ENCODE assay signal across 26 cellular contexts in the genomic region with DNA sequence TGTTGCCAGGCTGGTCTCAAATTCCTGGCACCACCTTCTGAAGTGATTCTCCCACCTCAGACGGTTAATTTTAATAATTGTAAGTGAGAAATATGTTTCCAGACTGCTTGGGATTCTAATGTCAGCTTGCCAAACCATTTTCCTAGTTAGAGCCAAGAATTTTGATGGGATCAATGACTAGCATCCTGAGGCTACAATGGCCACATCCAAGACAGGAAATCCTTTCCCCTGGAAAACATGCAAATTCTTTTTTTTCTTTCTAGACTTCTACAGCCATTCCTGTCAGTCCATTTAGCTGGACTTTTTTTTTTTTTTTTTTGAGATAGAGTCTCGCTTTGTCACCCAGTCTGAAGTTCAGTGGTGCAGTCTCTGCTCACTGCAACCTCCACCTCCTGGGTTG. TPM values are rescaled to one million over a fixed set of nuclear protein-coding genes. Genes with fewer than 3 reads are reported as not detected.
"Had no signal": no experiment of that assay in that cellular context is flagged by ENCODE, and none has a peak within 500 bp of the region (broad histone marks: within the 10 kb centered on the region; RNA-seq: fewer than 3 reads in every experiment).

No MANE protein-coding gene starts in this region.

- H3K27me3 ChIP-seq: brain microvascular endothelial cell, foreskin keratinocyte, vagina had no signal

- DNase-seq: activated B cell treated with CpG ODN at 0.5 μM for 24 hours; activated CD4-positive, alpha-beta T cell treated with anti-CD3 and anti-CD28 coated beads for 48 hours; activated CD8-positive, alpha-beta T cell treated with anti-CD3 and anti-CD28 coated beads for 36 hours; activated naive CD4-positive, alpha-beta T cell; activated naive CD8-positive, alpha-beta T cell treated with anti-CD3 and anti-CD28 coated beads for 36 hours; activated T-cell treated with anti-CD3 and anti-CD28 coated beads, Interleukin-2, amount 50 U/mL, for 1 hour; amniotic stem cell; brain microvascular endothelial cell; effector CD4-positive, alpha-beta T cell; esophagus squamous epithelium; foreskin keratinocyte; head of caudate nucleus; occipital lobe; stimulated activated CD4-positive, alpha-beta T cell treated with anti-CD3 and anti-CD28 coated beads, Interleukin-2, amount 100 ng/mL, for 24 hours; T-cell; trophoblast cell had no signal

- H3K4me3 ChIP-seq: coronary artery, esophagus squamous epithelium, lung, suprapubic skin, vagina had no signal

- H3K9me3 Mint-ChIP-seq: activated B cell treated with CpG ODN at 0.5 μM for 24 hours; activated CD8-positive, alpha-beta T cell treated with anti-CD3 and anti-CD28 coated beads for 36 hours; activated naive CD8-positive, alpha-beta T cell treated with anti-CD3 and anti-CD28 coated beads for 36 hours; activated T-helper 17 cell treated with anti-CD3 and anti-CD28 coated beads, Interleukin-2, amount 50 U/mL, for 72 hours; central memory CD8-positive, alpha-beta T cell; mesothelial cell of epicardium; nephron; stimulated activated naive CD8-positive, alpha-beta T cell treated with anti-CD3 and anti-CD28 coated beads, Interleukin-15, Interleukin-2, amounts not matched to agents 100 ng/mL and 50 ng/mL, for 24 hours; T-cell had no signal

- H3K9me3 ChIP-seq: esophagus squamous epithelium, suprapubic skin, vagina had no signal

- H3K27ac Mint-ChIP-seq: activated B cell treated with CpG ODN at 0.5 μM for 24 hours; activated CD8-positive, alpha-beta T cell treated with anti-CD3 and anti-CD28 coated beads for 36 hours; activated naive CD8-positive, alpha-beta T cell treated with anti-CD3 and anti-CD28 coated beads for 36 hours; activated T-helper 17 cell treated with anti-CD3 and anti-CD28 coated beads, Interleukin-2, amount 50 U/mL, for 72 hours; stimulated activated naive CD8-positive, alpha-beta T cell treated with anti-CD3 and anti-CD28 coated beads, Interleukin-15, Interleukin-2, amounts not matched to agents 100 ng/mL and 50 ng/mL, for 24 hours; T-cell had no signal

- H3K4me3 Mint-ChIP-seq: activated B cell treated with CpG ODN at 0.5 μM for 24 hours; activated CD8-positive, alpha-beta T cell treated with anti-CD3 and anti-CD28 coated beads for 36 hours; activated naive CD8-positive, alpha-beta T cell treated with anti-CD3 and anti-CD28 coated beads for 36 hours; activated T-helper 17 cell treated with anti-CD3 and anti-CD28 coated beads, Interleukin-2, amount 50 U/mL, for 72 hours; central memory CD8-positive, alpha-beta T cell; mesothelial cell of epicardium; nephron; stimulated activated naive CD8-positive, alpha-beta T cell treated with anti-CD3 and anti-CD28 coated beads, Interleukin-15, Interleukin-2, amounts not matched to agents 100 ng/mL and 50 ng/mL, for 24 hours; T-cell had no signal

- H3K27ac ChIP-seq: brain microvascular endothelial cell, coronary artery, esophagus squamous epithelium, foreskin keratinocyte, suprapubic skin, vagina had no signal

- H3K36me3 ChIP-seq: esophagus squamous epithelium, suprapubic skin, vagina had no signal

- H3K36me3 Mint-ChIP-seq: activated naive CD8-positive, alpha-beta T cell treated with anti-CD3 and anti-CD28 coated beads for 36 hours; T-cell had no signal

- H3K4me1 ChIP-seq: esophagus squamous epithelium, foreskin keratinocyte, suprapubic skin, vagina had no signal

- ATAC-seq: activated CD8-positive, alpha-beta T cell treated with anti-CD3 and anti-CD28 coated beads for 36 hours; activated T-helper 17 cell treated with anti-CD3 and anti-CD28 coated beads, Interleukin-2, amount 50 U/mL, for 72 hours; foreskin keratinocyte; T-cell had no signal

RNA-seq across cellular contexts. Expression of a gene that starts 32.7 kb away (rescaled TPM):
- total RNA-seq: esophagus squamous epithelium, foreskin keratinocyte, suprapubic skin, vagina had no signal
- polyA plus RNA-seq: foreskin keratinocyte, keratinocyte had no signal
